ENCODE assay signal across 9 cellular contexts in genomic region chr1:219927298-219927955, GRCh38. TPM values are rescaled to one million over a fixed set of nuclear protein-coding genes. Genes with fewer than 3 reads are reported as not detected.
DNase-seq lines count a peak whose midpoint lies in the region; ATAC-seq and TF ChIP-seq lines count a peak whose summit lies in the region.
"Had no signal": no experiment of that assay in that cellular context is flagged by ENCODE, and none has a peak within 500 bp of the region (broad histone marks: within the 10 kb centered on the region; RNA-seq: fewer than 3 reads in every experiment).

No MANE protein-coding gene starts in this region.

- H3K27ac ChIP-seq in CD4-positive, alpha-beta memory T cell (ENCODE audit: low read depth, low read length) = no peak overlapping the region
- H3K27ac ChIP-seq in coronary artery (no peak overlapping the region), neural cell (ENCODE audit: low read length) (no peak overlapping the region)

- no peak for TF ChIP-seq CTCF in coronary artery (IDR thresholded peaks at IDR 0.05)
- TF ChIP-seq CTCF in neural cell (IDR thresholded peaks at IDR 0.05; ENCODE audit: poor library complexity, severe bottlenecking) = no peak

- intact Hi-C loops in CD4-positive, alpha-beta memory T cell (cut with micrococcal nuclease) = no loop called here

- peaks cover 0 to 3% (median 0%) of the 10 kb centered on the region in 8 donors for H3K9me3 Mint-ChIP-seq in CD4-positive, alpha-beta memory T cell

- H3K9me3 ChIP-seq in CD4-positive, alpha-beta memory T cell (ENCODE audit: control insufficient read depth in 1 of 2, low read length in 2 of 2) = no peaks in the 10 kb centered on the region
- H3K9me3 ChIP-seq in neural cell (ENCODE audit: low read length) = no peaks in the 10 kb centered on the region

- no peak overlapping the region for H3K4me3 ChIP-seq in CD4-positive, alpha-beta memory T cell (ENCODE audit: low read length in 2 of 2)
- H3K4me3 ChIP-seq in coronary artery = peak overlapping the region; percentile 68
- peak overlapping the region; percentile 79 for H3K4me3 ChIP-seq in neural cell (ENCODE audit: low read length)

- H3K4me1 Mint-ChIP-seq in CD4-positive, alpha-beta memory T cell = peaks cover 7 to 15% (median 11%) of the 10 kb centered on the region in 4 donors

- H3K4me1 ChIP-seq in CD4-positive, alpha-beta memory T cell (ENCODE audit: insufficient read depth, low read length) = no peaks in the 10 kb centered on the region

- H3K9me2 ChIP-seq in neural cell (ENCODE audit: insufficient read depth, low read length) = no peaks in the 10 kb centered on the region

- ATAC-seq in HG02852 (IDR thresholded peaks at IDR 0.05; ENCODE audit: unreplicated experiment) (peak; percentile 27), GM18858 (IDR thresholded peaks at IDR 0.05; ENCODE audit: unreplicated experiment) (no peak)

- no peak for DNase-seq in CD4-positive, alpha-beta memory T cell
- DNase-seq in coronary artery (ENCODE audit: low spot score) (no peak), C1 segment of cervical spinal cord (lab: John Stamatoyannopoulos, UW) (no peak), RPMI8226 (no peak), superior temporal gyrus (ENCODE audit: extremely low spot score) (no peak)

- H3K79me2 ChIP-seq in neural cell (replicated peaks; ENCODE audit: insufficient read depth, low read length) = no peaks in the 10 kb centered on the region

- H3K9ac ChIP-seq in neural cell (ENCODE audit: low read length) = peak overlapping the region; percentile 69

- H2AFZ ChIP-seq in neural cell (ENCODE audit: low read depth, low read length) = peak overlapping the region; percentile 57

- peaks cover 10% of the 10 kb centered on the region for H3K27me3 ChIP-seq in CD4-positive, alpha-beta memory T cell (ENCODE audit: insufficient read depth, low read length)
- H3K27me3 ChIP-seq in neural cell (ENCODE audit: insufficient read depth, low read depth, low read length) = peaks cover 21% of the 10 kb centered on the region

- H3K36me3 Mint-ChIP-seq in CD4-positive, alpha-beta memory T cell = no peaks in the 10 kb centered on the region

- no peaks in the 10 kb centered on the region for H3F3A ChIP-seq in neural cell (ENCODE audit: insufficient read depth, low read length, poor library complexity, severe bottlenecking)

- H3K27me3 Mint-ChIP-seq in CD4-positive, alpha-beta memory T cell = peaks cover 31 to 38% of the 10 kb centered on the region in 2 donors

- no peak overlapping the region for H3K4me2 ChIP-seq in neural cell (ENCODE audit: low read length)

- H3K4me3 Mint-ChIP-seq in CD4-positive, alpha-beta memory T cell = peak overlapping the region; percentile 36 to 84 (median 61)

- no peaks in the 10 kb centered on the region for H3K36me3 ChIP-seq in CD4-positive, alpha-beta memory T cell (ENCODE audit: insufficient read depth, low read length)
- H3K36me3 ChIP-seq in neural cell (ENCODE audit: insufficient read depth, low read length) = no peaks in the 10 kb centered on the region

- POLR2A ChIA-PET in CD4-positive, alpha-beta memory T cell (lab: Charles Lee; ENCODE audit: partially characterized antibody) = no interaction called here

- CTCF ChIA-PET in CD4-positive, alpha-beta memory T cell (lab: Charles Lee; ENCODE audit: partially characterized antibody) = no interaction called here

- no peaks in the 10 kb centered on the region for H4K20me1 ChIP-seq in neural cell (ENCODE audit: insufficient read depth)

- TF ChIP-seq EP300 in neural cell (conservative IDR thresholded peaks at IDR 0.05; ENCODE audit: poor library complexity, severe bottlenecking) = no peak

- no peak overlapping the region for H3K27ac Mint-ChIP-seq in CD4-positive, alpha-beta memory T cell

- no peak for TF ChIP-seq RAD21 in neural cell (conservative IDR thresholded peaks at IDR 0.05)

TF ChIP-seq in neural cell, 6 proteins besides CTCF, POLR2A, EP300 and RAD21:
- TF ChIP-seq MXI1 (conservative IDR thresholded peaks at IDR 0.05; ENCODE audit: poor library complexity, severe bottlenecking) (no peak), SMC3 (conservative IDR thresholded peaks at IDR 0.05; ENCODE audit: poor library complexity) (no peak), REST (IDR thresholded peaks at IDR 0.05; ENCODE audit: borderline replicate concordance) (no peak), EZH2 (IDR thresholded peaks at IDR 0.05; ENCODE audit: borderline replicate concordance, insufficient read depth, low read length, poor library complexity, severe bottlenecking) (no peak), POLR2AphosphoS5 (IDR thresholded peaks at IDR 0.05) (no peak), TAF1 (IDR thresholded peaks at IDR 0.05; ENCODE audit: low read depth) (no peak)
TF ChIP-seq in neural cell: peak in this region for 0.

RNA-seq across cellular contexts. Expression of gene SLC30A10, which starts 0.9 kb away (rescaled TPM):
- not detected for total RNA-seq in CD4-positive, alpha-beta memory T cell
- polyA plus RNA-seq in CD4-positive, alpha-beta memory T cell = not detected
- polyA plus RNA-seq in neural cell = 5.3 and 5.9 TPM in 2 replicates
- 4.1 and 5.1 TPM in 2 replicates for polyA minus RNA-seq in neural cell
- total RNA-seq: subcutaneous adipose tissue had no signal

Comparison
In these comparisons a context has a peak if more than half of its experiments do, and no peak if none do; other contexts are left out.
1. H3K4me3 ChIP-seq: peak in coronary artery (single experiment) and neural cell (single experiment); none in CD4-positive, alpha-beta memory T cell (0 of 2).